In the genomic region with DNA sequence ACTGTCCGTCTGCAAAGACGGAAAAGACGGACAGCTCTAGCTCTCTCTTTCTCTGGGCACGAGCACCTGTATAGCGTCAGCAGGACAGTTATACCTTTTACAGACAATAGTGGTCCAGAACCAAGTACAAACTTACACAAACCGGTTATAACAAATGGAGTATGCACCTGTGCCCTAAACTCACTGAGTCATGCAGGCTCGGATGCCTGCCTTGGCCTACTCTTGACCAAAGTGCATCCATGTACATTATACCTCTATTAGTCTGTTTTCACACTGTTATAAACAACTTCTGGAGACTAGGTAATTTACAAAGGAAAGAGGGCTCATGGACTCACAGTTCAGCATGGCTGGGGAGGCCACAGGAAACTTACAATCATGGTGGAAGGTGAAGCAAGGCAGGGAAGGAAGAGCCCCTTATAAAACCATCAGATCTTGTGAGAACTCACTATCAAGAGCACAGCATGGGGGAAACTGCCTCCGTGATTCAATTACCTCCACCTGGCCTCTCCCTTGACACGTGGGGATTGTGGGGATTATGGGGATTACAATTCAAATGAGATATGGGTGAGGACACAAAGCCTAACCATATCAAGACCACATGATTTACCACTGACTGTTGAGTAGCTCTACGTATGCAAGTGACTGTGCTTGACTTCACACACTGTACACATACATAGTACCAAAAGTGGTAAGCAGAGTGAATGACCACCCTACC, we compare ENCODE assay signal across 1 cellular context.
TF ChIP-seq lines count a peak whose summit lies in the region.

No MANE protein-coding gene starts in this region.

TF ChIP-seq in GM23338, 12 proteins besides CTCF, POLR2A, EP300 and RAD21 (continued from another document):
- no peak for TF ChIP-seq EZH2phosphoT487 (IDR thresholded peaks at IDR 0.05; ENCODE audit: unreplicated experiment)
